ENCODE assay signal across 12 cellular contexts in the genomic region with DNA sequence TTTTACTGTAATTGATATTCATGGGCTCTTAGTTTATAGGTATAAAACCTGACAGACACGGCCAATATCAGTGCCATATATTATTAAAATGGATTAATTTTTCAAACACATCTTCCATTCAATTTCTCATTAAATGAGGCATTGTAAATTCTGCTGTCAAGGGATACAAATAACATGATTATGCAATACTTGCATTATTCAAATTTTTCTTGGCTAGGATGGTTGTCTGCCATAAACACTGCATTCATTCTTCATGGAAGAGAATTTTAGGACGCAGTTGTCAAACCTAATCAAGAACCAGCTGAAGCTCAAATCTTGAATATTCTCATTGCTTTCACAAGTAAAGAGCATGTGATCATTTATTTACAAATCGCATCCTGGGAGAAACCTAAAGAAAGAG.
DNase-seq lines count a peak whose midpoint lies in the region; ATAC-seq and TF ChIP-seq lines count a peak whose summit lies in the region.
"Had no signal": no experiment of that assay in that cellular context is flagged by ENCODE, and none has a peak within 500 bp of the region (broad histone marks: within the 10 kb centered on the region; RNA-seq: fewer than 3 reads in every experiment).

No MANE protein-coding gene starts in this region.

- intact Hi-C loops in mucosa of descending colon (cut with DNase I, micrococcal nuclease), result no loop called here

- TF ChIP-seq CTCF in cardiac fibroblast (IDR thresholded peaks at IDR 0.05; ENCODE audit: low read depth, low read length) (no peak), mucosa of descending colon (IDR thresholded peaks at IDR 0.05) (no peak), GM10266 (IDR thresholded peaks at IDR 0.05; ENCODE audit: control insufficient read depth, insufficient read depth, low read depth, missing control alignments) (no peak)

- ATAC-seq in mucosa of descending colon, result no peak
- ATAC-seq: GM12878 had no signal

- no peaks in the 10 kb centered on the region for H3K4me1 ChIP-seq in mucosa of descending colon (ENCODE audit: low read depth)
- H3K4me1 ChIP-seq: BLaER1 had no signal

- H3K36me3 ChIP-seq in mucosa of descending colon (ENCODE audit: low read depth), result no peaks in the 10 kb centered on the region
- H3K36me3 ChIP-seq: BLaER1 had no signal

- H3K9me3 ChIP-seq in mucosa of descending colon, result no peaks in the 10 kb centered on the region
- H3K9me3 ChIP-seq: BLaER1, HAP-1 had no signal

- H3K4me3 ChIP-seq in cardiac fibroblast (replicated peaks in 1 of 2; ENCODE audit: low read depth in 2 of 2, low read length in 2 of 2) (no peak overlapping the region), mucosa of descending colon (no peak overlapping the region)
- H3K4me3 ChIP-seq: BLaER1, GM12878, HAP-1 had no signal

- DNase-seq in NCI-H526 treated with DMSO at 0.1 percent for 48 hours (lab: John Stamatoyannopoulos, UW) (peak; percentile 4), cardiac fibroblast (ENCODE audit: low read depth in 2 of 2) (peak; percentile 33 to 38), foreskin melanocyte (peak; percentile 3), mucosa of descending colon (no peak), OCI-M1 (lab: John Stamatoyannopoulos, UW) (no peak), GM10266 (ENCODE audit: extremely low spot score) (no peak)
- DNase-seq: CD4-positive, alpha-beta memory T cell; DMS79 treated with DMSO at 0.1 percent for 48 hours; GF-D8 had no signal

Comparison
In these comparisons a context has a peak if more than half of its experiments do, and no peak if none do; other contexts are left out.
1. DNase-seq: peak in NCI-H526 treated with DMSO at 0.1 percent for 48 hours (single experiment), cardiac fibroblast (2 of 2) and foreskin melanocyte (single experiment); none in mucosa of descending colon (0 of 3), OCI-M1 (single experiment) and GM10266 (single experiment).